Comparison of ENCODE assay signal across 13 cellular contexts in the genomic region with DNA sequence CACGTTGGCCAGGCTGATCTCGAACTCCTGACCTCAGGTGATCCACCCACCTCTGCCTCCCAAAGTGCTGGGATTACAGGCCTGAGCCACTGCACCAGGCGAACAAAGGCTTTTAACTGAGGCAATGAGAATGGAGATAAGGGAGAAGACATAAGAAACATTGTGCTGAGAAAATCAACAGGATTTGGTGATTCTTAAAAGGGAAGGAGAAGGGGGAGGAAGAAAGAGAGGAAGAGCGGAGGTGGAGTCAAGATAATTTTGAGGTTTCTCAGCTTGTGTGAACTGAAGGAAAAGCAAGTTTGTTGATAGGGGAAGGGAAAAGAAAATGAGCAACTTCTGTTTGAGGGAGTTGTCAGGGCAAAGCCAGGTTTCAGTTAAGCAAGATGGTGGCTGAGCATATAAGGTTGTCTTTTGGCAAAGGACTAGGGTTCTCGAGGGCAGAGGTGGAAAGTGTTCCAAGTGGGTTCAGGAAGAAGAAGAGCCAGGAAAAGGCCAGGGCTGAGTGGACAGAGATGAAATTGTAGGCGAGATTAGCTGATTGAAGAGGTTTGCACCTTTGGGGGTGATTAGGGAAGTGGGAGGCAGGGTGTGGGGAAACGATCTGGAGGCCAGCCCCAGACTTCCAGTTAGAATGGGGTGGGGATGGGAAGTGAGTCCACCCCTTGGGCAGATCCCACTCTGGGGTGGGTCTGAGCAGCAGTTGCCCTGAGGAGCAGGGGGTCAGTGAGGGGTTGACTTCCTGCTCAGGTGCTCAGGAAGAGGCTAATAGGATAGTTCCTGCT. TPM values are rescaled to one million over a fixed set of nuclear protein-coding genes. Genes with fewer than 3 reads are reported as not detected.
A peak's percentile ranks its signal among the peaks of the same experiment; 100 is the strongest.
DNase-seq lines count a peak whose midpoint lies in the region; ATAC-seq, FAIRE-seq and TF ChIP-seq lines count a peak whose summit lies in the region.
"Had no signal": no experiment of that assay in that cellular context is flagged by ENCODE, and none has a peak within 500 bp of the region (broad histone marks: within the 10 kb centered on the region; RNA-seq: fewer than 3 reads in every experiment).

No MANE protein-coding gene starts in this region.

- peak overlapping the region; percentile 87 to 95 (median 92) for H3K27ac Mint-ChIP-seq in CD4-positive, CD25-positive, alpha-beta regulatory T cell

- no peak for TF ChIP-seq EP300 in gastroesophageal sphincter (IDR thresholded peaks at IDR 0.05)

- no peaks in the 10 kb centered on the region for H3K27me3 ChIP-seq in CD4-positive, CD25-positive, alpha-beta regulatory T cell (ENCODE audit: control insufficient read depth, insufficient read depth, low read length)
- H3K27me3 ChIP-seq in gastroesophageal sphincter = no peaks in the 10 kb centered on the region
- H3K27me3 ChIP-seq: cardiac muscle cell had no signal

- no peaks in the 10 kb centered on the region for H3K27me3 Mint-ChIP-seq in CD4-positive, CD25-positive, alpha-beta regulatory T cell

- peak overlapping the region; percentile 72 for H3K27ac ChIP-seq in CD4-positive, CD25-positive, alpha-beta regulatory T cell (ENCODE audit: insufficient read depth, low read length, poor library complexity, severe bottlenecking)
- peak overlapping the region in 3 of 4 donors; percentile 2 to 46 (median 45) for H3K27ac ChIP-seq in gastroesophageal sphincter
- H3K27ac ChIP-seq: cardiac muscle cell had no signal

- peak overlapping the region; percentile 56 to 83 (median 74) for H3K4me3 Mint-ChIP-seq in CD4-positive, CD25-positive, alpha-beta regulatory T cell

- 20 to 55% methylated on average over 2 to 5 of the region's 7 CpGs for WGBS in gastroesophageal sphincter (ENCODE audit: low coverage in 1 of 2), 2 donors

- no peak for ATAC-seq in CD4-positive, CD25-positive, alpha-beta regulatory T cell (ENCODE audit: low read depth in 2 of 2)
- ATAC-seq in gastroesophageal sphincter (no peak), HG03095 (IDR thresholded peaks at IDR 0.05; ENCODE audit: unreplicated experiment) (no peak), HG02571 (IDR thresholded peaks at IDR 0.05; ENCODE audit: unreplicated experiment) (no peak)
- ATAC-seq: sciatic nerve had no signal

- H3K9me3 Mint-ChIP-seq in CD4-positive, CD25-positive, alpha-beta regulatory T cell = no peaks in the 10 kb centered on the region

- H3K4me3 ChIP-seq in CD4-positive, CD25-positive, alpha-beta regulatory T cell (ENCODE audit: low read depth, low read length) = peak overlapping the region; percentile 47
- no peak overlapping the region for H3K4me3 ChIP-seq in gastroesophageal sphincter
- H3K4me3 ChIP-seq: cardiac muscle cell had no signal

- DNase-seq in CD4-positive, CD25-positive, alpha-beta regulatory T cell = peak in 1 of 3 donors; percentile 35
- DNase-seq in GM18507 (ENCODE audit: extremely low spot score, insufficient read length, low read depth) (no peak), UCSD-AML1 (lab: John Stamatoyannopoulos, UW; ENCODE audit: unreplicated experiment) (peak; percentile 16), mesenteric fat pad (ENCODE audit: low spot score) (no peak)
- DNase-seq: head of caudate nucleus, NCI-H1105, NCI-H510A treated with DMSO at 0.1 percent for 48 hours had no signal

- no peak for TF ChIP-seq POLR2A in gastroesophageal sphincter (IDR thresholded peaks at IDR 0.05)

- peaks cover 21 to 76% (median 44%) of the 10 kb centered on the region in 4 donors for H3K4me1 Mint-ChIP-seq in CD4-positive, CD25-positive, alpha-beta regulatory T cell

- no peaks in the 10 kb centered on the region for H3K36me3 Mint-ChIP-seq in CD4-positive, CD25-positive, alpha-beta regulatory T cell

- no peak for TF ChIP-seq CTCF in gastroesophageal sphincter (IDR thresholded peaks at IDR 0.05)

- peaks cover 63% of the 10 kb centered on the region for H3K4me1 ChIP-seq in CD4-positive, CD25-positive, alpha-beta regulatory T cell (ENCODE audit: control insufficient read depth, insufficient read depth, low read length, poor library complexity, severe bottlenecking)
- H3K4me1 ChIP-seq in gastroesophageal sphincter = peaks cover 0 to 74% (median 2%) of the 10 kb centered on the region in 3 donors

- no peaks in the 10 kb centered on the region for H3K9me3 ChIP-seq in CD4-positive, CD25-positive, alpha-beta regulatory T cell (ENCODE audit: control insufficient read depth in 2 of 2, low read length in 2 of 2)
- no peaks in the 10 kb centered on the region for H3K9me3 ChIP-seq in gastroesophageal sphincter

- peaks cover 11% of the 10 kb centered on the region for H3K36me3 ChIP-seq in CD4-positive, CD25-positive, alpha-beta regulatory T cell (ENCODE audit: control insufficient read depth, insufficient read depth, low read length)
- H3K36me3 ChIP-seq in gastroesophageal sphincter = no peaks in the 10 kb centered on the region
- H3K36me3 ChIP-seq: cardiac muscle cell had no signal

- peak; percentile 79 for FAIRE-seq in GM18507 (lab: Jason Lieb, UNC)
- FAIRE-seq: endothelial cell of umbilical vein had no signal

RNA-seq across cellular contexts. Expression of gene DOCK11, which starts 7.8 kb away (rescaled TPM):
- 126 TPM for total RNA-seq in CD4-positive, CD25-positive, alpha-beta regulatory T cell
- polyA plus RNA-seq in CD4-positive, CD25-positive, alpha-beta regulatory T cell = 10 to 100 TPM; 26.5 to 36.4 (median 31.8) TPM
- total RNA-seq in gastroesophageal sphincter = 100 to 1,000 TPM in 1 of 4 donors, 10 to 100 TPM in 3; 61.9 to 139 (median 80.1) TPM
- 117 TPM for total RNA-seq in mesenteric fat pad
